Comparison of ENCODE assay signal across 14 cellular contexts in the genomic region with DNA sequence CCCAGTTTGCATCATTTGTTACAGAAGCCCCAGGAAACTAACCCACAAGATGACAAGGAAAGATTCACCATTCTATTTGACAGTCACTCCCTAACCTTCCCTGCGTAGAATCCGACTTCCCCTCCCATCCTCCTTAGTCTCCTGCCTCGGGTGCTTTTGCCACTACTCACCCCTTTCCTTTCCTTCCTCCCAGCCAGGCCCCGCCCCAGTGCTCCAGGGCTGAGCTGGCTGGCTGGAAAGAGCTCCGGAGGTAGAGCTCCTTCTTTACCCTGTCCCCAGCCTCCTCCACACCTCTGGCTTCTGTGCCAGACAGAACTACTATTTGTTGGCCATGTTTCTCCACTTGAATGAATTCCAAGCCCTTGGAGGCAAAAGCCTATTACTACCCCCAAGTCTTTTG.
DNase-seq lines count a peak whose midpoint lies in the region; ATAC-seq, FAIRE-seq and TF ChIP-seq lines count a peak whose summit lies in the region.
"Had no signal": no experiment of that assay in that cellular context is flagged by ENCODE, and none has a peak within 500 bp of the region (broad histone marks: within the 10 kb centered on the region; RNA-seq: fewer than 3 reads in every experiment).

No MANE protein-coding gene starts in this region.

- FAIRE-seq in pancreas (lab: Jason Lieb, UNC) = no peak
- FAIRE-seq: HTR-8/SVneo had no signal

- peak overlapping the region; percentile 5 for H3K27ac ChIP-seq in epithelial cell of prostate
- H3K27ac ChIP-seq in pancreas = no peak overlapping the region

- peak; percentile 23 to 57 (median 33) for ATAC-seq in pancreas
- no peak for ATAC-seq in HG02610 (IDR thresholded peaks at IDR 0.05; ENCODE audit: unreplicated experiment)

- 46 to 57% methylated on average over 5 of the region's 5 CpGs for WGBS in pancreas, 2 donors

- H3K9me3 ChIP-seq in pancreas = no peaks in the 10 kb centered on the region
- H3K9me3 ChIP-seq: BE2C had no signal

- intact Hi-C loops in pancreas (cut with DNase I) = no loop called here

- H3K4me3 ChIP-seq in pancreas = no peak overlapping the region

- H3K36me3 ChIP-seq in pancreas = no peaks in the 10 kb centered on the region
- H3K36me3 ChIP-seq: BE2C had no signal

- no peaks in the 10 kb centered on the region for H3K4me1 ChIP-seq in pancreas
- H3K4me1 ChIP-seq: BE2C had no signal

- peak; percentile 39 for DNase-seq in EL
- peak; percentile 72 for DNase-seq in M059J (ENCODE audit: low read depth)
- DNase-seq in epithelial cell of prostate (ENCODE audit: low read depth, low spot score) = peak; percentile 22
- DNase-seq in pancreas = no peak
- no peak for DNase-seq in activated CD8-positive, alpha-beta memory T cell treated with anti-CD3 and anti-CD28 coated beads for 24 hours
- no peak for DNase-seq in SKM-1 (lab: John Stamatoyannopoulos, UW; ENCODE audit: unreplicated experiment)
- no peak for DNase-seq in foreskin melanocyte
- DNase-seq: activated CD8-positive, alpha-beta T cell treated with anti-CD3 and anti-CD28 coated beads for 36 hours; activated T-cell treated with anti-CD3 and anti-CD28 coated beads, Interleukin-2, amount 50 U/mL, for 72 hours; BE2C; left cardiac atrium; stimulated activated CD4-positive, alpha-beta T cell treated with anti-CD3 and anti-CD28 coated beads, Interleukin-4, amount 100 ng/mL, for 1 hour had no signal

- TF ChIP-seq CTCF in pancreas (IDR thresholded peaks at IDR 0.05) = no peak

- no peaks in the 10 kb centered on the region for H3K27me3 ChIP-seq in pancreas
- H3K27me3 ChIP-seq: BE2C had no signal

Comparison
In these comparisons a context has a peak if more than half of its experiments do, and no peak if none do; other contexts are left out.
1. DNase-seq: peak in EL (single experiment), M059J (single experiment) and epithelial cell of prostate (single experiment); none in pancreas (0 of 6), activated CD8-positive, alpha-beta memory T cell treated with anti-CD3 and anti-CD28 coated beads for 24 hours (single experiment), SKM-1 (single experiment) and foreskin melanocyte (single experiment).